Comparison of ENCODE assay signal across 8 cellular contexts in the genomic region with DNA sequence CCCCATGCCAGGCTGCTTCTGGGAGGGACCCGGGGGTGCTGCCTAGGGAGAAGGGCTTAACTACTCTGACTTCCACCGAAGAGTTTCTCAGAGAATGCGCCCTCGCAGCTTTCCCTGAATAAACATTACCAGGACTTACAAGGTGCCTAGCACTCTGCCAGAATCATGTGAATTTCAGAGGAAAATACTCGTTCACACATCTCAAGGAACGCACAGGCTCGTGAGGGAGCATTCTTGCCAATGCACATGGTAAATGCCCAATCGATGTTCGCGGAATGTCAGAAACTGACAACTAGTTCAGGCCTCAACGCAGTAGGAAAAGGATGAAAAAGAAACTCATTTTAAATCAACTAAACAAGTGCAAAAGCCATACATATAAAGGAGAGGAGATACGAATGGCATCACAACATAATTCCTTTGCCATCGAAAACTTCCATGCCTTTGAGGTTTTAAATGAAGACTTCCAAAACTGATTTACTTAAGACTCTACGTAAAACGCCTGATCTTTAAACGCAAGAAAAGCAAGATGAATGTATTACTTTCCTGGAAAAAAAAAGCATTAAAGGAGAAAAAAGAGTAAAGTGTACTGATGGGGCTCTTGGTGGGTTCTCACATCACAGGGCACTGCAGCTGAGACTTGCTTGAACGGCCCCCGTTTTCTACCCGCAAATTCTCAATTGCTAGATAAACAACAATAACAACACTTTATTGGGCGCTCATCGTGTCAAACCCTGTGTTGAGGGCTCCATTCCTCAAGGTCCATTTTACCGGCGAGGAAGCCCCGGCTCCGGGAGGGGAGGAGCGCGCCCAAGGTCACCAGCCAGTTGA. TPM values are rescaled to one million over a fixed set of nuclear protein-coding genes. Genes with fewer than 3 reads are reported as not detected.
DNase-seq lines count a peak whose midpoint lies in the region; ATAC-seq and TF ChIP-seq lines count a peak whose summit lies in the region.

No MANE protein-coding gene starts in this region.

- H3K9me3 Mint-ChIP-seq in natural killer cell treated with Interleukin-12 subunit alpha and Interleukin-12 subunit beta and Interleukin-15 and Interleukin-18, amount 100 ng/mL, for 72 hours: no peaks in the 10 kb centered on the region

- peaks cover 0 to under 1% of the 10 kb centered on the region in 2 experiments for H3K36me3 ChIP-seq in SK-N-SH (replicated peaks in 1 of 2; ENCODE audit: control insufficient read depth in 1 of 2, insufficient read depth in 2 of 2, low read length in 1 of 2)
- no peaks in the 10 kb centered on the region for H3K36me3 ChIP-seq in effector memory CD4-positive, alpha-beta T cell (ENCODE audit: control insufficient read depth, insufficient read depth, low read length)

- 20% methylated on average over 21 of the region's 27 CpGs for WGBS in SK-N-SH (ENCODE audit: low lambda C conversion rate)

- peaks cover 45 to 47% of the 10 kb centered on the region in 2 donors for H3K4me1 Mint-ChIP-seq in natural killer cell treated with Interleukin-12 subunit alpha and Interleukin-12 subunit beta and Interleukin-15 and Interleukin-18, amount 100 ng/mL, for 72 hours (ENCODE audit: low read depth in 2 of 2)

- H3K4me1 ChIP-seq in SK-N-SH (ENCODE audit: control insufficient read depth in 1 of 2, insufficient read depth in 2 of 2, low read depth in 1 of 2, low read length in 1 of 2): peaks cover 0 to 15% of the 10 kb centered on the region in 2 experiments; a peak in 2 of 4 replicates
- H3K4me1 ChIP-seq in effector memory CD4-positive, alpha-beta T cell (ENCODE audit: control insufficient read depth, insufficient read depth, low read length, poor library complexity, severe bottlenecking): peaks cover 18% of the 10 kb centered on the region

- no peak for TF ChIP-seq CTCF in SK-N-SH (IDR thresholded peaks at IDR 0.05)

- no peak for TF ChIP-seq EP300 in SK-N-SH (IDR thresholded peaks at IDR 0.05; ENCODE audit: borderline replicate concordance in 1 of 2, low read depth in 1 of 2, low read length in 1 of 2)

- H3K79me2 ChIP-seq in SK-N-SH (ENCODE audit: insufficient read depth): peaks cover 93% of the 10 kb centered on the region

- H3K36me3 Mint-ChIP-seq in natural killer cell treated with Interleukin-12 subunit alpha and Interleukin-12 subunit beta and Interleukin-15 and Interleukin-18, amount 100 ng/mL, for 72 hours: peaks cover 5% of the 10 kb centered on the region

- peaks cover 6% of the 10 kb centered on the region for H3F3A ChIP-seq in SK-N-SH (replicated peaks; ENCODE audit: insufficient read depth)

- H3K9me3 ChIP-seq in SK-N-SH: no peaks in the 10 kb centered on the region
- H3K9me3 ChIP-seq in effector memory CD4-positive, alpha-beta T cell (ENCODE audit: control insufficient read depth, low read length): no peaks in the 10 kb centered on the region

- peak overlapping the region; percentile 86 for H3K4me2 ChIP-seq in SK-N-SH

- ATAC-seq in SK-N-SH treated with all-trans-retinoic acid at 6 μM for 48 hours: no peak
- no peak for ATAC-seq in natural killer cell treated with Interleukin-12 subunit alpha and Interleukin-12 subunit beta and Interleukin-15 and Interleukin-18, amount 100 ng/mL, for 72 hours
- no peak for ATAC-seq in HG03175 (IDR thresholded peaks at IDR 0.05; ENCODE audit: unreplicated experiment)
- no peak for ATAC-seq in GM18520 (IDR thresholded peaks at IDR 0.05; ENCODE audit: unreplicated experiment)

- H2AFZ ChIP-seq in SK-N-SH (ENCODE audit: low read depth): peak overlapping the region; percentile 88

- CTCF ChIA-PET in SK-N-SH (lab: Yijun Ruan, JAX): interaction anchor here (1.8 to 3.9 kb wide), 6 partner anchors 12 to 732 kb away, joined by 6 to 46 read pairs (median 17); a partner anchor contains a TSS

- peaks cover 29% of the 10 kb centered on the region; the same call in 1 of the 2 replicates for H4K20me1 ChIP-seq in SK-N-SH (ENCODE audit: insufficient read depth)

- DNase-seq in SK-N-SH (no peak), RPMI7951 (ENCODE audit: low read depth) (peak; percentile 10)
- no peak for DNase-seq in effector memory CD4-positive, alpha-beta T cell
- DNase-seq in natural killer cell treated with Interleukin-12 subunit alpha and Interleukin-12 subunit beta and Interleukin-15 and Interleukin-18, amount 100 ng/mL, for 72 hours (ENCODE audit: low spot score): no peak
- DNase-seq in activated CD4-positive, CD25-positive, alpha-beta regulatory T cell treated with anti-CD3 and anti-CD28 coated beads, Interleukin-2, amount 50 U/mL, for 72 hours: no peak

- peak overlapping the region; percentile 96 for H3K9ac ChIP-seq in SK-N-SH

- POLR2A ChIA-PET in SK-N-SH (lab: Yijun Ruan, JAX): no interaction called here

- H3K27me3 ChIP-seq in SK-N-SH (ENCODE audit: insufficient read depth): no peaks in the 10 kb centered on the region
- no peaks in the 10 kb centered on the region for H3K27me3 ChIP-seq in effector memory CD4-positive, alpha-beta T cell (replicated peaks; ENCODE audit: control insufficient read depth, insufficient read depth, low read length, poor library complexity, severe bottlenecking)

- peak overlapping the region; percentile 94 to 97 for H3K4me3 ChIP-seq in SK-N-SH (ENCODE audit: low read depth in 2 of 2, low read length in 1 of 2)
- H3K4me3 ChIP-seq in effector memory CD4-positive, alpha-beta T cell (ENCODE audit: insufficient read depth, low read depth, low read length, poor library complexity, severe bottlenecking): peak overlapping the region; percentile 97

- peak overlapping the region; percentile 99 for H3K4me3 Mint-ChIP-seq in natural killer cell treated with Interleukin-12 subunit alpha and Interleukin-12 subunit beta and Interleukin-15 and Interleukin-18, amount 100 ng/mL, for 72 hours

- H3K27ac Mint-ChIP-seq in natural killer cell treated with Interleukin-12 subunit alpha and Interleukin-12 subunit beta and Interleukin-15 and Interleukin-18, amount 100 ng/mL, for 72 hours: peak overlapping the region; percentile 95 to 98

- TF ChIP-seq RAD21 in SK-N-SH (IDR thresholded peaks at IDR 0.05; ENCODE audit: low read length): no peak

- no peaks in the 10 kb centered on the region for H3K27me3 Mint-ChIP-seq in natural killer cell treated with Interleukin-12 subunit alpha and Interleukin-12 subunit beta and Interleukin-15 and Interleukin-18, amount 100 ng/mL, for 72 hours

- no peaks in the 10 kb centered on the region for H3K9me2 ChIP-seq in SK-N-SH

- H3K27ac ChIP-seq in SK-N-SH (ENCODE audit: low read depth in 2 of 2, low read length in 1 of 2): peak overlapping the region; percentile 95 to 99
- H3K27ac ChIP-seq in effector memory CD4-positive, alpha-beta T cell (ENCODE audit: insufficient read depth, low read length, poor library complexity, severe bottlenecking): peak overlapping the region; percentile 99

TF ChIP-seq in SK-N-SH, 30 proteins besides CTCF, POLR2A, EP300 and RAD21 (continues in another document):
- no peak for TF ChIP-seq GABPA (IDR thresholded peaks at IDR 0.05; ENCODE audit: low read depth)
- TF ChIP-seq, protein P1, sequence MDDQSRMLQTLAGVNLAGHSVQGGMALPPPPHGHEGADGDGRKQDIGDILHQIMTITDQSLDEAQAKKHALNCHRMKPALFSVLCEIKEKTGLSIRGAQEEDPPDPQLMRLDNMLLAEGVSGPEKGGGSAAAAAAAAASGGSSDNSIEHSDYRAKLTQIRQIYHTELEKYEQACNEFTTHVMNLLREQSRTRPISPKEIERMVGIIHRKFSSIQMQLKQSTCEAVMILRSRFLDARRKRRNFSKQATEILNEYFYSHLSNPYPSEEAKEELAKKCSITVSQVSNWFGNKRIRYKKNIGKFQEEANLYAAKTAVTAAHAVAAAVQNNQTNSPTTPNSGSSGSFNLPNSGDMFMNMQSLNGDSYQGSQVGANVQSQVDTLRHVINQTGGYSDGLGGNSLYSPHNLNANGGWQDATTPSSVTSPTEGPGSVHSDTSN (IDR thresholded peaks at IDR 0.05): peak; percentile 43; the same call in 1 of the 2 replicates

TF ChIP-seq in SK-N-SH treated with all-trans-retinoic acid at 6 μM for 48 hours, 23 proteins besides CTCF, POLR2A, EP300 and RAD21 (continues in another document):
- no peak for TF ChIP-seq GLIS3 (CRISPR knock-in tag; IDR thresholded peaks at IDR 0.05)
- no peak for TF ChIP-seq BACH2 (CRISPR knock-in tag; IDR thresholded peaks at IDR 0.05; ENCODE audit: borderline replicate concordance)
- no peak for TF ChIP-seq TCF4 (CRISPR knock-in tag; IDR thresholded peaks at IDR 0.05; ENCODE audit: borderline replicate concordance)
- TF ChIP-seq RARB (CRISPR knock-in tag; IDR thresholded peaks at IDR 0.05): no peak
- no peak for TF ChIP-seq ZNF565 (CRISPR knock-in tag; conservative IDR thresholded peaks at IDR 0.05; ENCODE audit: low read depth)
- TF ChIP-seq, protein P2, sequence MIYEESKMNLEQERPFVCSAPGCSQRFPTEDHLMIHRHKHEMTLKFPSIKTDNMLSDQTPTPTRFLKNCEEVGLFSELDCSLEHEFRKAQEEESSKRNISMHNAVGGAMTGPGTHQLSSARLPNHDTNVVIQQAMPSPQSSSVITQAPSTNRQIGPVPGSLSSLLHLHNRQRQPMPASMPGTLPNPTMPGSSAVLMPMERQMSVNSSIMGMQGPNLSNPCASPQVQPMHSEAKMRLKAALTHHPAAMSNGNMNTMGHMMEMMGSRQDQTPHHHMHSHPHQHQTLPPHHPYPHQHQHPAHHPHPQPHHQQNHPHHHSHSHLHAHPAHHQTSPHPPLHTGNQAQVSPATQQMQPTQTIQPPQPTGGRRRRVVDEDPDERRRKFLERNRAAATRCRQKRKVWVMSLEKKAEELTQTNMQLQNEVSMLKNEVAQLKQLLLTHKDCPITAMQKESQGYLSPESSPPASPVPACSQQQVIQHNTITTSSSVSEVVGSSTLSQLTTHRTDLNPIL (CRISPR knock-in tag; IDR thresholded peaks at IDR 0.05; ENCODE audit: low read depth): no peak

RNA-seq across cellular contexts. Expression of a gene that starts 0.8 kb away (rescaled TPM):
- polyA plus RNA-seq in SK-N-SH (2012; rRNA removed): 121 and 135 TPM in 2 replicates
- 189 and 192 TPM in 2 replicates for polyA plus RNA-seq in SK-N-SH (2012; cell fraction: cytosol; rRNA removed)
- 30.0 and 38.6 TPM in 2 replicates for polyA plus RNA-seq in SK-N-SH (2012; cell fraction: nucleus; rRNA removed)
- total RNA-seq in RPMI7951 (2014; rRNA removed; shearing (Covaris generic)): 148 and 155 TPM in 2 replicates
- total RNA-seq in natural killer cell treated with Interleukin-12 subunit alpha and Interleukin-12 subunit beta and Interleukin-15 and Interleukin-18, amount 100 ng/mL, for 72 hours: 100 to 1,000 TPM in 1 of 2 donors, 10 to 100 TPM in 1; 85.4 to 145 TPM

RNA-seq across cellular contexts. Expression of a gene that starts 1.2 kb away (rescaled TPM):
- polyA plus RNA-seq in SK-N-SH (2012; rRNA removed): 13.9 and 35.3 TPM in 2 replicates
- 27.0 and 56.3 TPM in 2 replicates for polyA plus RNA-seq in SK-N-SH (2012; cell fraction: cytosol; rRNA removed)
- polyA plus RNA-seq in SK-N-SH (2012; cell fraction: nucleus; rRNA removed): 8.4 and 12.8 TPM in 2 replicates
- 231 and 322 TPM in 2 replicates for total RNA-seq in RPMI7951 (2014; rRNA removed; shearing (Covaris generic))
- total RNA-seq in natural killer cell treated with Interleukin-12 subunit alpha and Interleukin-12 subunit beta and Interleukin-15 and Interleukin-18, amount 100 ng/mL, for 72 hours: 10 to 100 TPM; 27.9 to 49.5 TPM

RNA-seq across cellular contexts. Expression of a gene that starts 29.8 kb away (rescaled TPM):
- 15.3 and 20.4 TPM in 2 replicates for polyA plus RNA-seq in SK-N-SH (2012; rRNA removed)
- 21.8 and 22.6 TPM in 2 replicates for polyA plus RNA-seq in SK-N-SH (2012; cell fraction: cytosol; rRNA removed)
- polyA plus RNA-seq in SK-N-SH (2012; cell fraction: nucleus; rRNA removed): 8.2 and 17.5 TPM in 2 replicates
- 27.9 and 33.5 TPM in 2 replicates for total RNA-seq in RPMI7951 (2014; rRNA removed; shearing (Covaris generic))
- total RNA-seq in natural killer cell treated with Interleukin-12 subunit alpha and Interleukin-12 subunit beta and Interleukin-15 and Interleukin-18, amount 100 ng/mL, for 72 hours: 10 to 100 TPM; 24.5 to 29.1 TPM
